13 cellular contexts compared by ENCODE assay signal in genomic region chr1:230507671-230508407, GRCh38.
A peak's percentile ranks its signal among the peaks of the same experiment; 100 is the strongest.
DNase-seq lines count a peak whose midpoint lies in the region; FAIRE-seq and TF ChIP-seq lines count a peak whose summit lies in the region.
"Had no signal": no experiment of that assay in that cellular context is flagged by ENCODE, and none has a peak within 500 bp of the region (broad histone marks: within the 10 kb centered on the region; RNA-seq: fewer than 3 reads in every experiment).

No MANE protein-coding gene starts in this region.

- H3K36me3 ChIP-seq in small intestine (ENCODE audit: control insufficient read depth in 2 of 2, insufficient read depth in 2 of 2, low read length in 2 of 2): no peaks in the 10 kb centered on the region

- peak overlapping the region; percentile 81 to 91 (median 85) for H3K27ac Mint-ChIP-seq in CD14-positive monocyte
- H3K27ac Mint-ChIP-seq: activated naive CD8-positive, alpha-beta T cell treated with anti-CD3 and anti-CD28 coated beads, Interleukin-2, amount 50 U/mL, for 24 hours; T-cell had no signal

- peaks cover 17 to 37% (median 31%) of the 10 kb centered on the region in 7 donors for H3K9me3 Mint-ChIP-seq in CD14-positive monocyte
- H3K9me3 Mint-ChIP-seq: activated naive CD8-positive, alpha-beta T cell treated with anti-CD3 and anti-CD28 coated beads, Interleukin-2, amount 50 U/mL, for 24 hours; T-cell had no signal

- no peaks in the 10 kb centered on the region for H3K9me3 ChIP-seq in small intestine (ENCODE audit: control insufficient read depth, low read depth)

- no peaks in the 10 kb centered on the region for H3K27me3 ChIP-seq in small intestine (ENCODE audit: control insufficient read depth in 2 of 2, insufficient read depth in 2 of 2, low read length in 2 of 2)

- WGBS in small intestine, 3 donors: 38 to 56% (median 53%) methylated on average over 8 of the region's 8 CpGs

- no peak for DNase-seq in CD14-positive monocyte (ENCODE audit: low spot score)
- peak; percentile 23 for DNase-seq in RPMI8226
- peak; percentile 17 to 30 for DNase-seq in frontal cortex (ENCODE audit: low spot score in 2 of 2)
- peak in 45 of 56 donors; percentile 2 to 78 (median 37) for DNase-seq in nucleus accumbens (lab: John Stamatoyannopoulos, UW)
- DNase-seq in small intestine: no peak
- DNase-seq in NCI-H2107 treated with DMSO at 0.1 percent for 48 hours (lab: John Stamatoyannopoulos, UW; ENCODE audit: unreplicated experiment): no peak
- DNase-seq in NCI-H2227 (lab: John Stamatoyannopoulos, UW; ENCODE audit: unreplicated experiment): no peak
- DNase-seq in HuH-7.5 (ENCODE audit: low spot score): no peak
- DNase-seq: activated naive CD8-positive, alpha-beta T cell treated with anti-CD3 and anti-CD28 coated beads, Interleukin-2, amount 50 U/mL, for 24 hours; stimulated activated naive CD4-positive, alpha-beta T cell treated with Interleukin-2 at 50 U/mL for 16 hours; T-cell had no signal

- peaks cover 38% of the 10 kb centered on the region for H3K4me1 Mint-ChIP-seq in CD14-positive monocyte

- H3K36me3 Mint-ChIP-seq in CD14-positive monocyte: peaks cover 0 to 3% of the 10 kb centered on the region in 2 donors
- H3K36me3 Mint-ChIP-seq: T-cell had no signal

- FAIRE-seq in frontal cortex (lab: Jason Lieb, UNC) (no peak), small intestine (lab: Jason Lieb, UNC) (no peak)
- FAIRE-seq: D721Med, K562 had no signal

- no peaks in the 10 kb centered on the region for H3K4me1 ChIP-seq in small intestine (ENCODE audit: control insufficient read depth in 2 of 2, insufficient read depth in 1 of 2, low read depth in 1 of 2, low read length in 1 of 2)

- H3K4me3 ChIP-seq in small intestine (ENCODE audit: low read depth in 1 of 2, low read length in 2 of 2): no peak overlapping the region
- H3K4me3 ChIP-seq: K562 had no signal

- H3K27ac ChIP-seq in small intestine (ENCODE audit: low read depth in 1 of 2, low read length in 1 of 2): no peak overlapping the region

- H3K4me3 Mint-ChIP-seq in CD14-positive monocyte: peak overlapping the region in 1 of 2 donors; percentile 27
- H3K4me3 Mint-ChIP-seq: activated naive CD8-positive, alpha-beta T cell treated with anti-CD3 and anti-CD28 coated beads, Interleukin-2, amount 50 U/mL, for 24 hours; T-cell had no signal

- intact Hi-C loops in CD14-positive monocyte (cut with micrococcal nuclease): loop anchor here in 1 of 2 donors (5.0 kb wide), 1 partner anchor 46 kb away; no protein-coding TSS in a partner anchor

- H3K27me3 Mint-ChIP-seq in CD14-positive monocyte (ENCODE audit: low read depth in 3 of 3): peaks cover 2 to 21% (median 4%) of the 10 kb centered on the region in 3 donors

- TF ChIP-seq CTCF in CD14-positive monocyte (IDR thresholded peaks at IDR 0.05): no peak

Comparison
In these comparisons a context has a peak if more than half of its experiments do, and no peak if none do; other contexts are left out.
1. DNase-seq: peak in RPMI8226 (single experiment), frontal cortex (2 of 2) and nucleus accumbens (45 of 56); none in CD14-positive monocyte (single experiment), small intestine (single experiment), NCI-H2107 treated with DMSO at 0.1 percent for 48 hours (single experiment), NCI-H2227 (single experiment) and HuH-7.5 (single experiment).